Comparison of ENCODE assay signal across 19 cellular contexts in genomic region chr6:33670971-33671370, GRCh38.
"Had no signal": no experiment of that assay in that cellular context is flagged by ENCODE, and none has a peak within 500 bp of the region (broad histone marks: within the 10 kb centered on the region; RNA-seq: fewer than 3 reads in every experiment).

No MANE protein-coding gene starts in this region.

- ATAC-seq: activated T-cell treated with anti-CD3 and anti-CD28 coated beads, Interleukin-2, amount 50 U/mL, for 72 hours; body of pancreas; foreskin keratinocyte had no signal

- H3K36me3 ChIP-seq: cardiac muscle cell, right lobe of liver, uterus had no signal

- H3K9me3 ChIP-seq: body of pancreas, right lobe of liver, transverse colon, uterus had no signal

- H3K4me1 ChIP-seq: body of pancreas, foreskin keratinocyte, right lobe of liver, transverse colon, uterus had no signal

- H3K27me3 ChIP-seq: body of pancreas, cardiac muscle cell, foreskin keratinocyte, right lobe of liver, transverse colon, uterus had no signal

- DNase-seq: activated B cell treated with CpG ODN at 0.5 μM for 24 hours; activated CD4-positive, alpha-beta memory T cell treated with anti-CD3 and anti-CD28 coated beads for 36 hours; activated CD4-positive, alpha-beta T cell treated with anti-CD3 and anti-CD28 coated beads for 48 hours; activated effector memory CD4-positive, alpha-beta T cell treated with Interleukin-2 at 50 U/mL for 16 hours; activated naive CD4-positive, alpha-beta T cell treated with anti-CD3 and anti-CD28 coated beads for 36 hours; activated T-cell treated with anti-CD3 and anti-CD28 coated beads, Interleukin-2, amount 50 U/mL, for 72 hours; body of pancreas; cortex of kidney; erythroblast; foreskin keratinocyte; occipital lobe; right lobe of liver; stimulated activated CD4-positive, alpha-beta T cell treated with anti-CD3 and anti-CD28 coated beads, Interleukin-1b, Interleukin-23, amount 100 ng/mL, for 48 hours; stimulated activated naive CD8-positive, alpha-beta T cell treated with anti-CD3 and anti-CD28 coated beads, Interleukin-15, amount 100 ng/mL, for 72 hours; T1000; transverse colon; uterus had no signal

- H3K4me3 ChIP-seq: body of pancreas, cardiac muscle cell, right lobe of liver, skin epidermis, transverse colon, uterus had no signal

- H3K27ac ChIP-seq: body of pancreas, cardiac muscle cell, foreskin keratinocyte, right lobe of liver, transverse colon, uterus had no signal
